ENCODE assay signal across 14 cellular contexts in the genomic region with DNA sequence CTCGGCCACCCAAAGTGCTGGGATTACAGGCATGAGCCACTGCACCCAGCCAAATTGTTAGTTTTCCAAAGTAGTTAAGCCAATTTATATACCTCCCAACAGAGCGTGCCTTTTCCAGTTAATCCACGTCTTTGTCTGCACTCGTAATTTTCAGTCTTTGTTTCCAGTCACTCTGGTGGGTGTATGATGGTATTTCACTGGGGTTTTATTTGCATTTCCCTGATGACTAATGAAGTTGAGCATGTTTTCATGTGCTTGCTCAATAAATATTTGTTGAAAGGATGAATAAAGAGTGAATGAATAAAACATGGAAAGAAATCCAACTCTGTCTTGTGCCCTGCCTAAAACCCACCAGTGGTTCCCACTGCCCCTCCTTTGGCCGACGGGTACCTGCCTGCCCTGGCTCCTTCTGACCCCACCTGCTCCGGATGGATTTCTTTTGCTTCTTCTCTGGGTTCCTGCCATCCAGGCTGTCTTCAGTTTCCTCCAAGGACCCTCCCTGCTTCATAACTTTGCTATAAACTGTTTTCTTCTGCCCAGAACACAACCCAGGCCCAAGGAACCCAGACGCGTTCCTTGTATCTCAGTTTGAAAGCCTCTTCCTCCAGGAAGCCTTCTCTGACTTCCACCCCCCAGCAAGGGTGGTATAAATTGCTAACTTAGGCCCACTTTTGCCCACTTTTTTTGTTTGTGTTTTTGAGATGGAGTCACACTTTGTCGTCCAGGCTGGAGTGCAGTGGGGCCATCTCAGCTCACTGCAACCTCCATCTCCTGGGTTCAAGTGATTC. TPM values are rescaled to one million over a fixed set of nuclear protein-coding genes. Genes with fewer than 3 reads are reported as not detected.
DNase-seq lines count a peak whose midpoint lies in the region; ATAC-seq, FAIRE-seq and TF ChIP-seq lines count a peak whose summit lies in the region.
"Had no signal": no experiment of that assay in that cellular context is flagged by ENCODE, and none has a peak within 500 bp of the region (broad histone marks: within the 10 kb centered on the region; RNA-seq: fewer than 3 reads in every experiment).

No MANE protein-coding gene starts in this region.

- H3K27me3 Mint-ChIP-seq in Calu3 (ENCODE audit: unreplicated experiment), result no peaks in the 10 kb centered on the region

- peaks cover 23% of the 10 kb centered on the region for H3K36me3 Mint-ChIP-seq in Calu3 (ENCODE audit: insufficient read depth, unreplicated experiment)
- H3K36me3 Mint-ChIP-seq: mesothelial cell of epicardium had no signal

- DNase-seq in Calu3 (peak; percentile 26), LNCaP clone FGC (ENCODE audit: low read depth) (peak; percentile 48), bronchial epithelial cell (ENCODE audit: low read depth) (peak; percentile 99), omental fat pad (ENCODE audit: low spot score) (no peak), C1 segment of cervical spinal cord (lab: John Stamatoyannopoulos, UW) (no peak), body of pancreas (no peak)
- DNase-seq: activated effector memory CD4-positive, alpha-beta T cell treated with Interleukin-2 at 50 U/mL for 16 hours; NCI-H2081; stimulated activated CD4-positive, alpha-beta T cell treated with anti-CD3 and anti-CD28 coated beads, Interleukin-4, amount 100 ng/mL, for 24 hours; SW 1271 had no signal

- ATAC-seq in omental fat pad (ENCODE audit: low FRiP score) (peak; percentile 56), GM21528 (IDR thresholded peaks at IDR 0.05; ENCODE audit: low FRiP score, unreplicated experiment) (no peak), HG02759 (IDR thresholded peaks at IDR 0.05; ENCODE audit: unreplicated experiment) (no peak), body of pancreas (no peak)
- ATAC-seq: gastroesophageal sphincter had no signal

- no peaks in the 10 kb centered on the region for H3K9me3 ChIP-seq in body of pancreas
- H3K9me3 ChIP-seq: gastroesophageal sphincter had no signal

- peaks cover 36% of the 10 kb centered on the region for H3K4me1 Mint-ChIP-seq in Calu3 (ENCODE audit: low read depth, unreplicated experiment)

- H3K27me3 ChIP-seq in bronchial epithelial cell (ENCODE audit: control insufficient read depth, insufficient read depth, low read length) (no peaks in the 10 kb centered on the region), body of pancreas (no peaks in the 10 kb centered on the region)
- H3K27me3 ChIP-seq: gastroesophageal sphincter had no signal

- CTCF ChIA-PET in Calu3 (lab: Charles Lee), result interaction anchor here (1.3 kb wide), 1 partner anchor 58 kb away, joined by 4 read pairs; a partner anchor contains a TSS

- BruUV-seq in Calu3 (replicated peaks; lab: Mats Ljungman, UMichigan), result no TSS peak

- H3K4me1 ChIP-seq in body of pancreas, result peaks cover 21% of the 10 kb centered on the region

- peak overlapping the region; percentile 89 for H3K27ac Mint-ChIP-seq in Calu3 (ENCODE audit: unreplicated experiment)
- H3K27ac Mint-ChIP-seq: mesothelial cell of epicardium had no signal

- TF ChIP-seq POLR2A in body of pancreas (IDR thresholded peaks at IDR 0.05), result no peak

- WGBS in body of pancreas, 2 donors, result 56 to 76% methylated on average over 10 of the region's 10 CpGs

- H3K36me3 ChIP-seq in bronchial epithelial cell (ENCODE audit: control insufficient read depth, insufficient read depth, low read length) (no peaks in the 10 kb centered on the region), body of pancreas (replicated peaks in 1 of 2; ENCODE audit: insufficient read depth in 1 of 2, low read depth in 2 of 2) (no peaks in the 10 kb centered on the region)
- H3K36me3 ChIP-seq: gastroesophageal sphincter had no signal

- FAIRE-seq in bronchial epithelial cell (lab: Jason Lieb, UNC), result no peak

- H3K4me3 ChIP-seq in LNCaP clone FGC (ENCODE audit: low read depth, low read length), result no peak overlapping the region
- no peak overlapping the region for H3K4me3 ChIP-seq in bronchial epithelial cell (ENCODE audit: low read depth, low read length)
- no peak overlapping the region for H3K4me3 ChIP-seq in body of pancreas
- H3K4me3 ChIP-seq: gastroesophageal sphincter had no signal

- H3K4me3 Mint-ChIP-seq in Calu3 (ENCODE audit: low read depth, unreplicated experiment), result peak overlapping the region; percentile 52
- H3K4me3 Mint-ChIP-seq: mesothelial cell of epicardium had no signal

- intact Hi-C loops in Calu3 (cut with micrococcal nuclease; ENCODE audit: unreplicated experiment), result loop anchor here (5.0 kb wide), 5 partner anchors 44 to 126 kb away; a partner anchor contains a TSS
- intact Hi-C loops in body of pancreas (cut with DNase I), result no loop called here

- peak overlapping the region in 1 of 4 donors; percentile 44 for H3K27ac ChIP-seq in body of pancreas

- no peak for TF ChIP-seq CTCF in Calu3 (IDR thresholded peaks at IDR 0.05; ENCODE audit: unreplicated experiment)
- TF ChIP-seq CTCF in LNCaP clone FGC (IDR thresholded peaks at IDR 0.05; ENCODE audit: control insufficient read depth, extremely low read depth, insufficient read depth), result no peak
- TF ChIP-seq CTCF in bronchial epithelial cell (IDR thresholded peaks at IDR 0.05; ENCODE audit: insufficient read depth, low read length, severe bottlenecking), result no peak
- no peak for TF ChIP-seq CTCF in omental fat pad (IDR thresholded peaks at IDR 0.05)
- peak in 2 of 7 experiments; percentile 6 to 8 for TF ChIP-seq CTCF in body of pancreas (IDR thresholded peaks at IDR 0.05)

- no peaks in the 10 kb centered on the region for H3K9me3 Mint-ChIP-seq in Calu3 (ENCODE audit: low read depth, unreplicated experiment)
- H3K9me3 Mint-ChIP-seq: mesothelial cell of epicardium had no signal

RNA-seq across cellular contexts. Expression of a gene that starts 3.0 kb away (rescaled TPM):
- 46.3 and 46.4 TPM in 2 replicates for total RNA-seq in Calu3 (2022)
- total RNA-seq in bronchial epithelial cell, result 31.3 and 69.1 TPM in 2 replicates
- 10 to 100 TPM; 21.8 to 53.2 (median 36.3) TPM for total RNA-seq in omental fat pad
- 10 to 100 TPM; 12.7 to 23.1 TPM for total RNA-seq in body of pancreas

RNA-seq across cellular contexts. Expression of a gene that starts 58.0 kb away (rescaled TPM):
- total RNA-seq in Calu3 (2022) (44.0 and 52.4 TPM in 2 replicates), bronchial epithelial cell (46.6 and 56.7 TPM in 2 replicates), omental fat pad (10 to 100 TPM; 23.5 to 40.5 (median 30.3) TPM), body of pancreas (10 to 100 TPM; 17.5 to 21.3 TPM)

Comparison
In these comparisons a context has a peak if more than half of its experiments do, and no peak if none do; other contexts are left out.
1. DNase-seq: peak in Calu3 (single experiment), LNCaP clone FGC (single experiment) and bronchial epithelial cell (single experiment); none in omental fat pad (single experiment), C1 segment of cervical spinal cord (0 of 14) and body of pancreas (0 of 4).